In the genomic region with DNA sequence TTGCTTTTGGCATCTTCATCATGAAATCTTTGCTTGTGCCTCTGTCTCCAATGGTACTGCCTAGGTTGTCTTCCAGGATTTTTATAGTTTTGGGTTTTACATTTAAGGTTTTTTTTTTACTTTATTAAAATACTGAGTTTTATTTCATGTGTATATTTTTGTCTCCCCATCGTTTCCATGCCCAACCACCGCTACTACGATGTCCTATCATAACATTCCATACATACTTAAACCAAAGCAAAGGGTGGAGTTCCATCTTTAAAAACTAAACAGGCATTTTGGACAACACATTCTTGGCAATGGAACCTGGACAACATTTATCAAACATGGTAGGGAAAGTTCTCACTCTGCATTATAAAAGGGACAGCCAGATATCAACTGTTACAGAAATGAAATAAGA, we compare ENCODE assay signal across 6 cellular contexts. TPM values are rescaled to one million over a fixed set of nuclear protein-coding genes. Genes with fewer than 3 reads are reported as not detected.
"Had no signal": no experiment of that assay in that cellular context is flagged by ENCODE, and none has a peak within 500 bp of the region (broad histone marks: within the 10 kb centered on the region; RNA-seq: fewer than 3 reads in every experiment).

No MANE protein-coding gene starts in this region.

RNA-seq across cellular contexts. Expression of a gene that starts 23.7 kb away (rescaled TPM):
- total RNA-seq: MCF 10A, NCI-H460, PC-3, Right ventricle myocardium superior, SJSA1 had no signal

RNA-seq across cellular contexts. Expression of a gene that starts 37.4 kb away (rescaled TPM):
- total RNA-seq: LHCN-M2, MCF 10A, NCI-H460, PC-3, SJSA1 had no signal
